ENCODE assay signal across 23 cellular contexts in the genomic region with DNA sequence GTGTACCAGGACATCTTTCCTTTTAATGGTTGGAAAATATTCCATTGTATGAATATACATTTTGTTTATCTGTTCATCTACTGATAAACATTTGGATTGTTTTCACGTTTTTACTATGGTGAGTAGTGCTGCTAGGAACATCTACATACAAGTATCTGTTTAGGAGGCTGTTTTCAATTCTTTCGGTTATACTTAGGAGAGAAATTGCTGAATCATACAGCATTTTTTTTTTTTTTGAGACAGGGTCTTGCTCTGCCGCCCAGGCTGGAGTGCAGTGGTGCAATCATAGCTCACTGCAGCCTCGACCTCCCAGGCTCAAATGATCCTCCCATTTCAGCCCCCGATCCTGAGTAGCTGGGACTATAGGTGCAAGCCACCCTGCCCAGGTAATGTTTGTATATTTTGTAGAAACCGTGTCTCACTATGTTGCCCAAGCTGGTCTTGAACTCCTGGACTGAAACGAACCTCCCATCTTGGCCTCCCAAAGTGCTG.
DNase-seq lines count a peak whose midpoint lies in the region; ATAC-seq, FAIRE-seq and TF ChIP-seq lines count a peak whose summit lies in the region.
"Had no signal": no experiment of that assay in that cellular context is flagged by ENCODE, and none has a peak within 500 bp of the region (broad histone marks: within the 10 kb centered on the region; RNA-seq: fewer than 3 reads in every experiment).

No MANE protein-coding gene starts in this region.

- TF ChIP-seq RAD21 in A549 (conservative IDR thresholded peaks at IDR 0.05 in 1 of 2, IDR thresholded peaks at IDR 0.05 in 1 of 2), result no peak

- no peak overlapping the region for H3K4me3 Mint-ChIP-seq in nephron
- H3K4me3 Mint-ChIP-seq: B cell, CD14-positive monocyte had no signal

- no peak overlapping the region for H2AFZ ChIP-seq in hepatocyte

- WGBS in A549 (ENCODE audit: missing lambda C conversion rate), result 77% methylated on average over 7 of the region's 7 CpGs
- WGBS in HUES64, result 90% methylated on average over 7 of the region's 7 CpGs
- WGBS in hepatocyte (ENCODE audit: low lambda C conversion rate, missing lambda C conversion rate), result 83% methylated on average over 7 of the region's 7 CpGs

- no peaks in the 10 kb centered on the region for H3K9me3 Mint-ChIP-seq in nephron

- ATAC-seq in A549, result no peak
- no peak for ATAC-seq in GM21367 (IDR thresholded peaks at IDR 0.05; ENCODE audit: unreplicated experiment)
- ATAC-seq: PC-3 had no signal

- H3K4me2 ChIP-seq in A549 (no peak overlapping the region), hepatocyte (no peak overlapping the region)
- H3K4me2 ChIP-seq: KMS-11 had no signal

- H3K27me3 Mint-ChIP-seq in nephron (ENCODE audit: low read depth), result peaks cover 26% of the 10 kb centered on the region

- no peaks in the 10 kb centered on the region for H3K27me3 ChIP-seq in HUES64 (ENCODE audit: insufficient read depth, low read length)
- H3K27me3 ChIP-seq in hepatocyte, result no peaks in the 10 kb centered on the region

- FAIRE-seq in A549 (lab: Jason Lieb, UNC), result no peak
- FAIRE-seq: A204.1, D721Med, GM19239 had no signal

- peak overlapping the region; percentile 91 to 96 (median 92) for H3K27ac Mint-ChIP-seq in nephron
- H3K27ac Mint-ChIP-seq: B cell, CD14-positive monocyte had no signal

- DNase-seq in A549 (ENCODE audit: low read depth in 1 of 2, low spot score in 1 of 2) (no peak), hepatocyte (ENCODE audit: low spot score) (no peak), kidney glomerular epithelial cell (lab: John Stamatoyannopoulos, UW) (no peak)
- DNase-seq in activated effector memory CD4-positive, alpha-beta T cell treated with Interleukin-2 at 50 U/mL for 16 hours, result no peak
- DNase-seq: DMS53, GDM1, H7, NCI-H1105, NCI-H1694, NCI-H2081, NCI-H2171 treated with DMSO at 0.1 percent for 48 hours, NCI-H524 treated with DMSO at 0.1 percent for 48 hours, PC-3, Right ventricle myocardium superior had no signal

- peak overlapping the region; percentile 63; the same call in 1 of the 2 replicates for H3K9ac ChIP-seq in HUES64 (ENCODE audit: low read depth, low read length)
- H3K9ac ChIP-seq: KMS-11 had no signal

- H3K4me3 ChIP-seq in A549 (no peak overlapping the region), HUES64 (ENCODE audit: low read length) (no peak overlapping the region), hepatocyte (no peak overlapping the region)

- H3K36me3 ChIP-seq in HUES64 (ENCODE audit: insufficient read depth, low read length) (no peaks in the 10 kb centered on the region), hepatocyte (replicated peaks; ENCODE audit: insufficient read depth, low read depth) (no peaks in the 10 kb centered on the region)

- TF ChIP-seq EP300 in A549 (IDR thresholded peaks at IDR 0.05), result no peak

- H3K27ac ChIP-seq in A549 (peak overlapping the region; percentile 63 to 77; a peak in 4 of 6 replicates), HUES64 (ENCODE audit: low read depth, low read length) (peak overlapping the region; percentile 98; the same call in 1 of the 2 replicates), hepatocyte (peak overlapping the region; percentile 89)
- H3K27ac ChIP-seq: KMS-11 had no signal

- no peaks in the 10 kb centered on the region for H3K36me3 Mint-ChIP-seq in nephron (ENCODE audit: low read depth)
- H3K36me3 Mint-ChIP-seq: CD14-positive monocyte had no signal

- no peak for TF ChIP-seq CTCF in A549 (IDR thresholded peaks at IDR 0.05)
- no peak for TF ChIP-seq CTCF in hepatocyte (IDR thresholded peaks at IDR 0.05; ENCODE audit: poor library complexity)
- TF ChIP-seq CTCF in nephron (IDR thresholded peaks at IDR 0.05; ENCODE audit: unreplicated experiment in 3 of 3), result no peak

- CTCF ChIA-PET in A549 (lab: Yijun Ruan, JAX), result interaction anchor here (1.5 kb wide), 1 partner anchor 13 kb away, joined by 6 read pairs; no protein-coding TSS in a partner anchor

- H3K4me1 ChIP-seq in A549 (peaks cover 21% of the 10 kb centered on the region), HUES64 (ENCODE audit: insufficient read depth, low read length) (peaks cover 10% of the 10 kb centered on the region), hepatocyte (ENCODE audit: insufficient read depth) (peaks cover under 1% of the 10 kb centered on the region)

- TF ChIP-seq POLR2A in A549 (IDR thresholded peaks at IDR 0.05; ENCODE audit: low read length), result no peak

- peaks cover 9% of the 10 kb centered on the region for H3K4me1 Mint-ChIP-seq in nephron

- H3K79me2 ChIP-seq in hepatocyte, result no peaks in the 10 kb centered on the region

- H3K9me2 ChIP-seq in hepatocyte (replicated peaks; ENCODE audit: insufficient read depth), result no peaks in the 10 kb centered on the region

- no peaks in the 10 kb centered on the region for H4K20me1 ChIP-seq in hepatocyte (ENCODE audit: insufficient read depth, poor library complexity, severe bottlenecking)

- H3K9me3 ChIP-seq in A549 (no peaks in the 10 kb centered on the region), HUES64 (ENCODE audit: insufficient read depth, low read depth, low read length) (no peaks in the 10 kb centered on the region), hepatocyte (ENCODE audit: low read depth) (no peaks in the 10 kb centered on the region)

- POLR2A ChIA-PET in A549 (lab: Yijun Ruan, JAX), result no interaction called here

TF ChIP-seq in A549, 52 proteins besides CTCF, POLR2A, EP300 and RAD21:
- TF ChIP-seq, protein P1, sequence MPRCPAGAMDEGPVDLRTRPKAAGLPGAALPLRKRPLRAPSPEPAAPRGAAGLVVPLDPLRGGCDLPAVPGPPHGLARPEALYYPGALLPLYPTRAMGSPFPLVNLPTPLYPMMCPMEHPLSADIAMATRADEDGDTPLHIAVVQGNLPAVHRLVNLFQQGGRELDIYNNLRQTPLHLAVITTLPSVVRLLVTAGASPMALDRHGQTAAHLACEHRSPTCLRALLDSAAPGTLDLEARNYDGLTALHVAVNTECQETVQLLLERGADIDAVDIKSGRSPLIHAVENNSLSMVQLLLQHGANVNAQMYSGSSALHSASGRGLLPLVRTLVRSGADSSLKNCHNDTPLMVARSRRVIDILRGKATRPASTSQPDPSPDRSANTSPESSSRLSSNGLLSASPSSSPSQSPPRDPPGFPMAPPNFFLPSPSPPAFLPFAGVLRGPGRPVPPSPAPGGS (IDR thresholded peaks at IDR 0.05), result no peak
- 0 out of 2 replicates have a peak, but pooled peaks have one; percentile 27 for TF ChIP-seq HEYL (CRISPR knock-in tag; IDR thresholded peaks at IDR 0.05)
